23 cellular contexts compared by ENCODE assay signal in genomic region chr3:35773398-35773797, GRCh38.
"Had no signal": no experiment of that assay in that cellular context is flagged by ENCODE, and none has a peak within 500 bp of the region (broad histone marks: within the 10 kb centered on the region; RNA-seq: fewer than 3 reads in every experiment).

No MANE protein-coding gene starts in this region.

- H3K27ac ChIP-seq: esophagus squamous epithelium, parathyroid adenoma, prostate gland, right lobe of liver, spleen, tibial artery, upper lobe of left lung, uterus had no signal

- H3K4me1 Mint-ChIP-seq: naive B cell; stimulated activated memory B cell treated with anti-CD40 and anti-IgM and Interleukin-4, amounts not matched to agents 10 μg/mL and 1 μg/mL and 100 μg/mL, for 72 hours had no signal

- H3K27me3 Mint-ChIP-seq: naive B cell; stimulated activated memory B cell treated with anti-CD40 and anti-IgM and Interleukin-4, amounts not matched to agents 10 μg/mL and 1 μg/mL and 100 μg/mL, for 72 hours; stimulated activated naive CD8-positive, alpha-beta T cell treated with anti-CD3 and anti-CD28 coated beads, Interleukin-15, Interleukin-2, amounts not matched to agents 100 ng/mL and 50 ng/mL, for 24 hours had no signal

- H3K36me3 Mint-ChIP-seq: naive B cell; stimulated activated memory B cell treated with anti-CD40 and anti-IgM and Interleukin-4, amounts not matched to agents 10 μg/mL and 1 μg/mL and 100 μg/mL, for 72 hours had no signal

- H3K36me3 ChIP-seq: esophagus squamous epithelium, prostate gland, right lobe of liver, spleen, tibial artery, upper lobe of left lung, uterus had no signal

- ATAC-seq: left colon; left ventricle myocardium superior; right lobe of liver; stimulated activated memory B cell treated with anti-CD40 and anti-IgM and Interleukin-4, amounts not matched to agents 10 μg/mL and 1 μg/mL and 100 μg/mL, for 72 hours had no signal

- H3K9me3 ChIP-seq: esophagus squamous epithelium, prostate gland, right lobe of liver, spleen, tibial artery, upper lobe of left lung, uterus had no signal

- H3K9me3 Mint-ChIP-seq: naive B cell; nephron progenitor cell; stimulated activated memory B cell treated with anti-CD40 and anti-IgM and Interleukin-4, amounts not matched to agents 10 μg/mL and 1 μg/mL and 100 μg/mL, for 72 hours; stimulated activated naive CD8-positive, alpha-beta T cell treated with anti-CD3 and anti-CD28 coated beads, Interleukin-15, Interleukin-2, amounts not matched to agents 100 ng/mL and 50 ng/mL, for 24 hours had no signal

- H3K4me3 ChIP-seq: esophagus squamous epithelium, lung, prostate gland, right lobe of liver, spleen, tibial artery, upper lobe of left lung, uterus had no signal

- H3K27ac Mint-ChIP-seq: naive B cell; nephron progenitor cell; stimulated activated memory B cell treated with anti-CD40 and anti-IgM and Interleukin-4, amounts not matched to agents 10 μg/mL and 1 μg/mL and 100 μg/mL, for 72 hours; stimulated activated naive CD8-positive, alpha-beta T cell treated with anti-CD3 and anti-CD28 coated beads, Interleukin-15, Interleukin-2, amounts not matched to agents 100 ng/mL and 50 ng/mL, for 24 hours had no signal

- H3K27me3 ChIP-seq: right lobe of liver, spleen, tibial artery, upper lobe of left lung, uterus had no signal

- H3K4me1 ChIP-seq: esophagus squamous epithelium, parathyroid adenoma, prostate gland, right lobe of liver, spleen, tibial artery, upper lobe of left lung, uterus had no signal

- DNase-seq: dermis blood vessel endothelial cell; esophagus squamous epithelium; foreskin fibroblast; left colon; left ventricle myocardium superior; mesenchymal stem cell; midbrain; naive B cell; nephron progenitor cell; retina; right lobe of liver; spleen; stimulated activated CD4-positive, alpha-beta T cell treated with anti-CD3 and anti-CD28 coated beads, Interleukin-15, amount 100 ng/mL, for 24 hours; stimulated activated CD4-positive, alpha-beta T cell treated with anti-CD3 and anti-CD28 coated beads, Interleukin-1b, Interleukin-23, amount 100 ng/mL, for 48 hours; stimulated activated CD4-positive, alpha-beta T cell treated with anti-CD3 and anti-CD28 coated beads, Interleukin-4, amount 100 ng/mL, for 24 hours; tibial artery; upper lobe of left lung; uterus had no signal

- H3K4me3 Mint-ChIP-seq: naive B cell; nephron progenitor cell; stimulated activated memory B cell treated with anti-CD40 and anti-IgM and Interleukin-4, amounts not matched to agents 10 μg/mL and 1 μg/mL and 100 μg/mL, for 72 hours; stimulated activated naive CD8-positive, alpha-beta T cell treated with anti-CD3 and anti-CD28 coated beads, Interleukin-15, Interleukin-2, amounts not matched to agents 100 ng/mL and 50 ng/mL, for 24 hours had no signal
